24 cellular contexts compared by ENCODE assay signal in the genomic region with DNA sequence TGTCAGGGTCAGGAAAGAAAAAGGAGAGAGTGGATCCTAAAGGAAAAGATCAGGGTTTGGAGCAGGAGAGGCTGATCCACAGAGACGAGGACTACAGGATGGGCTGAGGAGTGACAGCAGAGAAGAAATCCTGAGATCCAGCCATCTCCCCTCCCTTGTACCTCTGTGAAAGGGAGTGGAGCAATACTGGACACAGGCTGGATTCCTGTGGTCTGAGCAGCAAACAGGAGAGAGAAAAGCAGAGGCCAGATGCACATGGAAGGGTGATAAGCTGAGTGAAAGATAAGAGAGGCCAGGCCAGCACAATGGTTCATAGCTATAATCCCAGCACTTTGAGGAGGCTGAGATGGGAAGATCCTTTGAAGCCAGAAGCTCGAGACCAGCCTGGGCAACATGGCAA.
"Had no signal": no experiment of that assay in that cellular context is flagged by ENCODE, and none has a peak within 500 bp of the region (broad histone marks: within the 10 kb centered on the region; RNA-seq: fewer than 3 reads in every experiment).

No MANE protein-coding gene starts in this region.

- H3K36me3 Mint-ChIP-seq: immature natural killer cell; naive B cell; natural killer cell; stimulated activated memory B cell treated with anti-CD40 and anti-IgM and Interleukin-4, amounts not matched to agents 10 μg/mL and 1 μg/mL and 100 μg/mL, for 72 hours had no signal

- H3K27ac Mint-ChIP-seq: immature natural killer cell; naive B cell; natural killer cell; stimulated activated memory B cell treated with anti-CD40 and anti-IgM and Interleukin-4, amounts not matched to agents 10 μg/mL and 1 μg/mL and 100 μg/mL, for 72 hours; stimulated activated naive CD8-positive, alpha-beta T cell treated with anti-CD3 and anti-CD28 coated beads, Interleukin-15, amount 100 ng/mL, for 72 hours had no signal

- H3K27me3 ChIP-seq: sigmoid colon, upper lobe of right lung, uterus had no signal

- H3K27me3 Mint-ChIP-seq: naive B cell; stimulated activated memory B cell treated with anti-CD40 and anti-IgM and Interleukin-4, amounts not matched to agents 10 μg/mL and 1 μg/mL and 100 μg/mL, for 72 hours; stimulated activated naive CD8-positive, alpha-beta T cell treated with anti-CD3 and anti-CD28 coated beads, Interleukin-15, amount 100 ng/mL, for 72 hours had no signal

- H3K9me3 Mint-ChIP-seq: natural killer cell had no signal

- H3K4me3 Mint-ChIP-seq: immature natural killer cell; naive B cell; natural killer cell; stimulated activated memory B cell treated with anti-CD40 and anti-IgM and Interleukin-4, amounts not matched to agents 10 μg/mL and 1 μg/mL and 100 μg/mL, for 72 hours; stimulated activated naive CD8-positive, alpha-beta T cell treated with anti-CD3 and anti-CD28 coated beads, Interleukin-15, amount 100 ng/mL, for 72 hours had no signal

- ATAC-seq: natural killer cell; pancreas; right cardiac atrium; stimulated activated memory B cell treated with anti-CD40 and anti-IgM and Interleukin-4, amounts not matched to agents 10 μg/mL and 1 μg/mL and 100 μg/mL, for 72 hours; stimulated activated naive CD8-positive, alpha-beta T cell treated with anti-CD3 and anti-CD28 coated beads, Interleukin-15, amount 100 ng/mL, for 72 hours; upper lobe of right lung had no signal

- H3K9me3 ChIP-seq: left ventricle myocardium inferior, pancreas, prostate gland, sigmoid colon, upper lobe of right lung, uterus had no signal

- H3K4me1 Mint-ChIP-seq: immature natural killer cell; naive B cell; natural killer cell; stimulated activated memory B cell treated with anti-CD40 and anti-IgM and Interleukin-4, amounts not matched to agents 10 μg/mL and 1 μg/mL and 100 μg/mL, for 72 hours; stimulated activated naive CD8-positive, alpha-beta T cell treated with anti-CD3 and anti-CD28 coated beads, Interleukin-15, amount 100 ng/mL, for 72 hours had no signal

- H3K27ac ChIP-seq: left ventricle myocardium inferior, pancreas, prostate gland, sigmoid colon, upper lobe of right lung, uterus had no signal

- DNase-seq: hypothalamus; immature natural killer cell; left ventricle myocardium inferior; naive B cell; natural killer cell; pancreas; posterior cingulate gyrus; retina; right cardiac atrium; sigmoid colon; stimulated activated CD4-positive, alpha-beta T cell treated with anti-CD3 and anti-CD28 coated beads, Interleukin-1b, Interleukin-23, amount 100 ng/mL, for 48 hours; stimulated activated CD4-positive, alpha-beta T cell treated with anti-CD3 and anti-CD28 coated beads, Interleukin-2, amount 100 ng/mL, for 48 hours; stimulated activated CD4-positive, alpha-beta T cell treated with anti-CD3 and anti-CD28 coated beads, Interleukin-4, amount 100 ng/mL, for 4 hours; stimulated activated CD8-positive, alpha-beta memory T cell treated with anti-CD3 and anti-CD28 coated beads, Interleukin-4, amount 100 ng/mL, for 48 hours; stimulated activated naive CD4-positive, alpha-beta T cell treated with Interleukin-2 at 50 U/mL for 16 hours; stimulated activated naive CD8-positive, alpha-beta T cell treated with anti-CD3 and anti-CD28 coated beads, Interleukin-15, amount 100 ng/mL, for 72 hours; substantia nigra; trophoblast cell; upper lobe of right lung; uterus had no signal

- H3K4me1 ChIP-seq: left ventricle myocardium inferior, pancreas, prostate gland, upper lobe of right lung, uterus had no signal

- H3K36me3 ChIP-seq: left ventricle myocardium inferior, pancreas, prostate gland, sigmoid colon, upper lobe of right lung, uterus had no signal

- H3K4me3 ChIP-seq: left ventricle myocardium inferior, lung, pancreas, prostate gland, sigmoid colon, smooth muscle cell, upper lobe of right lung, uterus had no signal

- H3K4me2 ChIP-seq: smooth muscle cell had no signal
